34 cellular contexts compared by ENCODE assay signal in genomic region chr14:58444627-58445026, GRCh38. TPM values are rescaled to one million over a fixed set of nuclear protein-coding genes. Genes with fewer than 3 reads are reported as not detected.
"Had no signal": no experiment of that assay in that cellular context is flagged by ENCODE, and none has a peak within 500 bp of the region (broad histone marks: within the 10 kb centered on the region; RNA-seq: fewer than 3 reads in every experiment).

No MANE protein-coding gene starts in this region.

- H3K4me1 ChIP-seq: pancreas, sigmoid colon, stomach, tibial artery, vagina had no signal

- H3K27ac ChIP-seq: esophagus muscularis mucosa, neutrophil, pancreas, sigmoid colon, stomach, tibial artery, vagina had no signal

- DNase-seq: dermis blood vessel endothelial cell; effector memory CD4-positive, alpha-beta T cell; foreskin melanocyte; glutamatergic neuron; mesenchymal stem cell; mucosa of descending colon; naive B cell; pancreas; retina; sigmoid colon; stimulated activated CD4-positive, alpha-beta T cell treated with anti-CD3 and anti-CD28 coated beads, Interleukin-2, amount 100 ng/mL, for 24 hours; stimulated activated CD4-positive, alpha-beta T cell treated with anti-CD3 and anti-CD28 coated beads, Interleukin-4, amount 100 ng/mL, for 24 hours; stimulated activated naive CD4-positive, alpha-beta T cell treated with Interleukin-2 at 50 U/mL for 16 hours; stomach; tibial artery had no signal

- H3K9me3 ChIP-seq: esophagus muscularis mucosa, mucosa of descending colon, neutrophil, pancreas, sigmoid colon, stomach, tibial artery, vagina had no signal

- ATAC-seq: mucosa of descending colon; natural killer cell treated with Interleukin-12 subunit alpha and Interleukin-12 subunit beta and Interleukin-15 and Interleukin-18, amount 100 ng/mL, for 72 hours; pancreas; stimulated activated effector memory CD8-positive, alpha-beta T cell treated with anti-CD3 and anti-CD28 coated beads, Interleukin-12 subunit alpha, Interleukin-12 subunit beta, amount 100 ng/mL, for 72 hours had no signal

- H3K27me3 ChIP-seq: esophagus muscularis mucosa, neutrophil, pancreas, sigmoid colon, stomach, tibial artery, vagina had no signal

- H3K4me3 ChIP-seq: coronary artery, esophagus muscularis mucosa, mucosa of descending colon, pancreas, sigmoid colon, stomach, tibial artery, vagina had no signal

RNA-seq across cellular contexts. Expression of gene TOMM20L, which starts 48.9 kb away (rescaled TPM):
- total RNA-seq: chondrocyte; dermis blood vessel endothelial cell; endothelial cell of umbilical vein; epithelial cell of proximal tubule; esophagus muscularis mucosa; fibroblast of lung; lung microvascular endothelial cell; mesothelial cell of epicardium; natural killer cell treated with Interleukin-12 subunit alpha and Interleukin-12 subunit beta and Interleukin-15 and Interleukin-18, amount 100 ng/mL, for 72 hours; omental fat pad; posterior vena cava; pulmonary artery endothelial cell; sigmoid colon; skeletal muscle tissue; stomach; temporal lobe; ureter; vagina had no signal
- polyA plus RNA-seq: endothelial cell of umbilical vein, fibroblast of lung, keratinocyte, pancreas, stomach had no signal
